ENCODE assay signal across 26 cellular contexts in the genomic region with DNA sequence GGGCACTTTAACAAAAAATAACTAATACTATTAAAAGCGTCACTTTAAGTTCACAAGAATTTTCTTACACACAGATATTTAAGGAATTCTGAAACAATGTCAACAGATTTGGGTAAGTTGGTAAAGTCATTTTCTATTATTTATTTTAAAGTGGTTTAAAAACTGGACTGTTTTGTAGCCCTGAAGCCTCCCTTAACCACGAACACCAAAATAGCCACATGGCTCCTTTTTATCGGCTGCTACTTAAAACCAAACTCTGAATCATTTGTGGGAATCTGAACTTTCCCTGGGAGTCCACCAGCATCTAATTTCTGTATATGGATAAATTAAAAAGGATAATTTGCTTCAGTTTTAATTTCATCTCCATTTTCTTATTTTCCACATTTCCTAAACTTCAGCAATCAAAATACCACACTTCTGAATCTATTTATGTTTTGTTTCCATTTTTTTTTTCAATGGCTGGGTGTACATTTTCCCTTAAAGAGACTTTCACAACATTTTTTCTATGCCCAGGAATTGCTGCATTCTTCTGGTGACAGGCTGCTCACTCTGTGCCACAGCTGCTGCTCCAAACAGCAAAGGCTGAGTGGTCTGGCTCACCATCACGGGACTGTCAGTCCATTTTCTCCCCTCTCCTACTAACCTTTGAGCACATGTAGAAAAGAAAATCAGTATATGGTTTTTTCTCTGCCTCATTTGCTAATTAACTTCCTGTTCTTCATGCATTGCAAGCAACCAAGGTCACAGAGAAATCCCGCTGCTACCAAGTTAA.
A peak's percentile ranks its signal among the peaks of the same experiment; 100 is the strongest.
DNase-seq lines count a peak whose midpoint lies in the region; ATAC-seq, FAIRE-seq and TF ChIP-seq lines count a peak whose summit lies in the region.
"Had no signal": no experiment of that assay in that cellular context is flagged by ENCODE, and none has a peak within 500 bp of the region (broad histone marks: within the 10 kb centered on the region; RNA-seq: fewer than 3 reads in every experiment).

No MANE protein-coding gene starts in this region.

- peaks cover 13% of the 10 kb centered on the region for H3K4me1 ChIP-seq in osteoblast (ENCODE audit: insufficient read depth, low read length)
- H3K4me1 ChIP-seq: prostate gland, SJCRH30 had no signal

- H3K4me2 ChIP-seq in osteoblast (ENCODE audit: insufficient read depth, low read length), result peak overlapping the region; percentile 40
- H3K4me2 ChIP-seq: hepatocyte had no signal

- intact Hi-C loops in left colon (cut with DNase I, micrococcal nuclease), result no loop called here

- no peak for FAIRE-seq in frontal cortex (lab: Jason Lieb, UNC)
- FAIRE-seq: bronchial epithelial cell had no signal

- no peak overlapping the region for H3K27ac Mint-ChIP-seq in stimulated activated naive B cell treated with anti-CD40 and anti-IgM and Interleukin-4, amounts not matched to agents 10 μg/mL and 1 μg/mL and 100 μg/mL, for 72 hours
- H3K27ac Mint-ChIP-seq: activated B cell treated with CpG ODN at 0.5 μM for 24 hours; activated CD8-positive, alpha-beta T cell treated with anti-CD3 and anti-CD28 coated beads, Interleukin-2, amount 10 ng/mL, durations not matched to agents 7 days and 5 days; activated naive CD4-positive, alpha-beta T cell treated with anti-CD3 and anti-CD28 coated beads, Interleukin-2, amount 50 U/mL, for 72 hours; activated T-cell treated with anti-CD3 and anti-CD28 coated beads, Interleukin-2, amount 50 U/mL, for 72 hours; T-helper 2 cell treated with Interferon-gamma antibody and Interleukin-4, amounts not matched to agents 5 μg/mL and 100 μg/mL, for 36 hours had no signal

- H3K4me3 ChIP-seq in osteoblast (ENCODE audit: insufficient read depth, low read length), result no peak overlapping the region
- H3K4me3 ChIP-seq: BLaER1 treated with 17β-estradiol and CSF1 and Interleukin-3, amounts not matched to agents 10 nM and 100 nM; hepatocyte; prostate gland; SJCRH30 had no signal

- H3K4me3 Mint-ChIP-seq in stimulated activated naive B cell treated with anti-CD40 and anti-IgM and Interleukin-4, amounts not matched to agents 10 μg/mL and 1 μg/mL and 100 μg/mL, for 72 hours, result no peak overlapping the region
- H3K4me3 Mint-ChIP-seq: activated B cell treated with CpG ODN at 0.5 μM for 24 hours; activated CD8-positive, alpha-beta T cell treated with anti-CD3 and anti-CD28 coated beads, Interleukin-2, amount 10 ng/mL, durations not matched to agents 7 days and 5 days; activated T-cell treated with anti-CD3 and anti-CD28 coated beads, Interleukin-2, amount 50 U/mL, for 72 hours; nephron; T-helper 2 cell treated with Interferon-gamma antibody and Interleukin-4, amounts not matched to agents 5 μg/mL and 100 μg/mL, for 36 hours had no signal

- H3K36me3 ChIP-seq in osteoblast (ENCODE audit: insufficient read depth, low read length), result no peaks in the 10 kb centered on the region
- H3K36me3 ChIP-seq: prostate gland, SJCRH30 had no signal

- no peak overlapping the region for H2AFZ ChIP-seq in osteoblast (ENCODE audit: low read length)
- H2AFZ ChIP-seq: hepatocyte had no signal

- no peaks in the 10 kb centered on the region for H3K27me3 Mint-ChIP-seq in stimulated activated naive B cell treated with anti-CD40 and anti-IgM and Interleukin-4, amounts not matched to agents 10 μg/mL and 1 μg/mL and 100 μg/mL, for 72 hours
- H3K27me3 Mint-ChIP-seq: activated B cell treated with CpG ODN at 0.5 μM for 24 hours had no signal

- H4K20me1 ChIP-seq in osteoblast (ENCODE audit: insufficient read depth, low read length), result no peaks in the 10 kb centered on the region
- H4K20me1 ChIP-seq: BLaER1 treated with 17β-estradiol and CSF1 and Interleukin-3, amounts not matched to agents 10 nM and 100 nM had no signal

- H3K9me3 ChIP-seq in osteoblast (ENCODE audit: low read depth, low read length), result no peaks in the 10 kb centered on the region
- H3K9me3 ChIP-seq: prostate gland, SJCRH30 had no signal

- H3K9me3 Mint-ChIP-seq in stimulated activated naive B cell treated with anti-CD40 and anti-IgM and Interleukin-4, amounts not matched to agents 10 μg/mL and 1 μg/mL and 100 μg/mL, for 72 hours, result peaks cover 0 to 4% of the 10 kb centered on the region in 2 donors
- H3K9me3 Mint-ChIP-seq: activated B cell treated with CpG ODN at 0.5 μM for 24 hours had no signal

- H3K4me1 Mint-ChIP-seq in stimulated activated naive B cell treated with anti-CD40 and anti-IgM and Interleukin-4, amounts not matched to agents 10 μg/mL and 1 μg/mL and 100 μg/mL, for 72 hours, result peaks cover 0 to 2% of the 10 kb centered on the region in 2 donors
- H3K4me1 Mint-ChIP-seq: activated B cell treated with CpG ODN at 0.5 μM for 24 hours had no signal

- H3K27me3 ChIP-seq in osteoblast (ENCODE audit: insufficient read depth, low read length), result no peaks in the 10 kb centered on the region
- H3K27me3 ChIP-seq: BLaER1 treated with 17β-estradiol and CSF1 and Interleukin-3, amounts not matched to agents 10 nM and 100 nM; hepatocyte; SJCRH30 had no signal

- H3K79me2 ChIP-seq in osteoblast (ENCODE audit: insufficient read depth, low read length), result no peaks in the 10 kb centered on the region
- H3K79me2 ChIP-seq: hepatocyte had no signal

- H3K27ac ChIP-seq in osteoblast (ENCODE audit: low read depth, low read length), result no peak overlapping the region
- H3K27ac ChIP-seq: BLaER1 treated with 17β-estradiol and CSF1 and Interleukin-3, amounts not matched to agents 10 nM and 100 nM; hepatocyte; prostate gland; SJCRH30 had no signal

- no peaks in the 10 kb centered on the region for H3K36me3 Mint-ChIP-seq in stimulated activated naive B cell treated with anti-CD40 and anti-IgM and Interleukin-4, amounts not matched to agents 10 μg/mL and 1 μg/mL and 100 μg/mL, for 72 hours
- H3K36me3 Mint-ChIP-seq: activated naive CD4-positive, alpha-beta T cell treated with anti-CD3 and anti-CD28 coated beads, Interleukin-2, amount 50 U/mL, for 72 hours had no signal

- DNase-seq in ELR (ENCODE audit: low read depth) (peak; percentile 27), LHCN-M2 (ENCODE audit: low read depth) (peak; percentile 79), fibroblast of gingiva (ENCODE audit: low read depth) (peak; percentile 35), osteoblast (ENCODE audit: insufficient read length, low spot score, missing footprints) (peak; percentile 75), frontal cortex (ENCODE audit: low spot score in 2 of 2) (no peak), left colon (no peak), NCI-H526 treated with DMSO at 0.1 percent for 48 hours (lab: John Stamatoyannopoulos, UW) (no peak)
- DNase-seq in stimulated activated naive B cell treated with anti-CD40 and anti-IgM and Interleukin-4, amounts not matched to agents 10 μg/mL and 1 μg/mL and 100 μg/mL, for 72 hours, result no peak
- DNase-seq: activated B cell treated with CpG ODN at 0.5 μM for 24 hours; activated CD8-positive, alpha-beta T cell treated with anti-CD3 and anti-CD28 coated beads, Interleukin-2, amount 10 ng/mL, durations not matched to agents 7 days and 5 days; activated T-cell treated with anti-CD3 and anti-CD28 coated beads, Interleukin-2, amount 50 U/mL, for 72 hours; dermis blood vessel endothelial cell; erythroblast; islet precursor cell; NCI-H1048; NCI-H2081; NCI-H524 treated with DMSO at 0.1 percent for 48 hours; OCI-M1 had no signal

- ATAC-seq in stimulated activated naive B cell treated with anti-CD40 and anti-IgM and Interleukin-4, amounts not matched to agents 10 μg/mL and 1 μg/mL and 100 μg/mL, for 72 hours (replicated peaks), result no peak
- ATAC-seq in left colon, result no peak
- ATAC-seq: activated CD8-positive, alpha-beta T cell treated with anti-CD3 and anti-CD28 coated beads, Interleukin-2, amount 10 ng/mL, durations not matched to agents 7 days and 5 days; activated naive CD4-positive, alpha-beta T cell treated with anti-CD3 and anti-CD28 coated beads, Interleukin-2, amount 50 U/mL, for 72 hours; activated T-cell treated with anti-CD3 and anti-CD28 coated beads, Interleukin-2, amount 50 U/mL, for 72 hours had no signal

- no peak for TF ChIP-seq CTCF in osteoblast (IDR thresholded peaks at IDR 0.05; ENCODE audit: extremely low read depth, low read depth, low read length)

Comparison
In these comparisons a context has a peak if more than half of its experiments do, and no peak if none do; other contexts are left out.
1. DNase-seq: peak in ELR (single experiment), LHCN-M2 (single experiment), fibroblast of gingiva (single experiment) and osteoblast (single experiment); none in frontal cortex (0 of 2), stimulated activated naive B cell treated with anti-CD40 and anti-IgM and Interleukin-4, amounts not matched to agents 10 μg/mL and 1 μg/mL and 100 μg/mL, for 72 hours (single experiment), left colon (0 of 2) and NCI-H526 treated with DMSO at 0.1 percent for 48 hours (single experiment).